1 cellular context compared by ENCODE assay signal in genomic region chr1:228457396-228458176, GRCh38.
TF ChIP-seq lines count a peak whose summit lies in the region.

No MANE protein-coding gene starts in this region.

TF ChIP-seq in K562, 482 proteins besides CTCF, POLR2A, EP300 and RAD21 (continued from another document and continues in another):
- TF ChIP-seq CEBPZ (IDR thresholded peaks at IDR 0.05; ENCODE audit: borderline replicate concordance, low read depth, low read length) (no peak), CHD2 (IDR thresholded peaks at IDR 0.05; ENCODE audit: low read depth, low read length) (no peak; the same call in none of the 2 replicates), MITF (IDR thresholded peaks at IDR 0.05) (peak; percentile 87), CBX8 (IDR thresholded peaks at IDR 0.05; ENCODE audit: borderline replicate concordance, extremely low read depth, low read depth, low read length, poor library complexity, severe bottlenecking) (no peak), ZNF639 (CRISPR knock-in tag; conservative IDR thresholded peaks at IDR 0.05 in 1 of 2, IDR thresholded peaks at IDR 0.05 in 1 of 2) (peak in 1 of 2 experiments; percentile 80; a peak in 2 of 4 replicates), JUNB (CRISPR knock-in tag; conservative IDR thresholded peaks at IDR 0.05) (no peak), KDM5B (IDR thresholded peaks at IDR 0.05; ENCODE audit: insufficient replicate concordance, low read depth, low read length) (peak; percentile 98), ZBTB34 (CRISPR knock-in tag; IDR thresholded peaks at IDR 0.05) (no peak), PHF20 (IDR thresholded peaks at IDR 0.05; ENCODE audit: partially characterized antibody) (peak; percentile 81), ZNF354B (CRISPR knock-in tag; IDR thresholded peaks at IDR 0.05) (no peak), PHF8 (IDR thresholded peaks at IDR 0.05; ENCODE audit: borderline replicate concordance, low read length) (peak; percentile 88), CBX1 (IDR thresholded peaks at IDR 0.05; ENCODE audit: low read depth) (peak; percentile 82), ETV5 (CRISPR knock-in tag; IDR thresholded peaks at IDR 0.05; ENCODE audit: low read depth) (peak; percentile 82), RBM39 (optimal IDR thresholded peaks at IDR 0.05; ENCODE audit: low read depth, low read length) (peak; percentile 26), SNIP1 (IDR thresholded peaks at IDR 0.05; ENCODE audit: low read depth) (no peak), ZNF655 (CRISPR knock-in tag; IDR thresholded peaks at IDR 0.05) (no peak), SRSF9 (IDR thresholded peaks at IDR 0.05; ENCODE audit: borderline replicate concordance, low read depth, low read length) (no peak), KLF16 (IDR thresholded peaks at IDR 0.05) (no peak), THRA (IDR thresholded peaks at IDR 0.05) (no peak), FOXA3 (CRISPR knock-in tag; conservative IDR thresholded peaks at IDR 0.05 in 1 of 2, IDR thresholded peaks at IDR 0.05 in 1 of 2) (peak in 1 of 2 experiments; percentile 66; a peak in 1 of 4 replicates), ZNF76 (CRISPR knock-in tag; IDR thresholded peaks at IDR 0.05; ENCODE audit: borderline replicate concordance) (peak; percentile 73; the same call in 1 of the 2 replicates), HNRNPLL (IDR thresholded peaks at IDR 0.05; ENCODE audit: low read depth, low read length, poor library complexity, severe bottlenecking) (peak; percentile 65), SUPT5H (IDR thresholded peaks at IDR 0.05) (peak; percentile 99), MBD1 (CRISPR knock-in tag; IDR thresholded peaks at IDR 0.05) (no peak), XRCC5 (IDR thresholded peaks at IDR 0.05; ENCODE audit: low read depth, low read length) (peak; percentile 19; the same call in 1 of the 2 replicates), EGR1 (conservative IDR thresholded peaks at IDR 0.05) (peak; percentile 93), TSC22D4 (tag; IDR thresholded peaks at IDR 0.05) (no peak), ZNF274 (IDR thresholded peaks at IDR 0.05; ENCODE audit: borderline replicate concordance, low read depth, low read length) (peak; percentile 38; the same call in 1 of the 2 replicates), SMAD3 (CRISPR knock-in tag; conservative IDR thresholded peaks at IDR 0.05) (no peak), MCM2 (IDR thresholded peaks at IDR 0.05; ENCODE audit: low read depth) (no peak), PBX2 (CRISPR knock-in tag; IDR thresholded peaks at IDR 0.05; ENCODE audit: low read depth) (no peak), PBX2 (tag; conservative IDR thresholded peaks at IDR 0.05; ENCODE audit: low read depth) (no peak), ZNF280A (IDR thresholded peaks at IDR 0.05; ENCODE audit: low read depth, partially characterized antibody) (no peak), HDAC1 (IDR thresholded peaks at IDR 0.05) (peak; percentile 39 to 96; a peak in 2 of 4 replicates), KDM1A (IDR thresholded peaks at IDR 0.05) (peak in 1 of 2 experiments; percentile 81; a peak in 3 of 4 replicates), TAF15 (IDR thresholded peaks at IDR 0.05; ENCODE audit: low read depth, low read length) (0 out of 2 replicates have a peak, but pooled peaks have one; percentile 65), SMARCC2 (IDR thresholded peaks at IDR 0.05; ENCODE audit: low read depth) (no peak), ELK3 (CRISPR knock-in tag; IDR thresholded peaks at IDR 0.05) (0 out of 2 replicates have a peak, but pooled peaks have one; percentile 3), ZC3H8 (IDR thresholded peaks at IDR 0.05) (no peak; the same call in 1 of the 2 replicates)
